8 cellular contexts compared by ENCODE assay signal in the genomic region with DNA sequence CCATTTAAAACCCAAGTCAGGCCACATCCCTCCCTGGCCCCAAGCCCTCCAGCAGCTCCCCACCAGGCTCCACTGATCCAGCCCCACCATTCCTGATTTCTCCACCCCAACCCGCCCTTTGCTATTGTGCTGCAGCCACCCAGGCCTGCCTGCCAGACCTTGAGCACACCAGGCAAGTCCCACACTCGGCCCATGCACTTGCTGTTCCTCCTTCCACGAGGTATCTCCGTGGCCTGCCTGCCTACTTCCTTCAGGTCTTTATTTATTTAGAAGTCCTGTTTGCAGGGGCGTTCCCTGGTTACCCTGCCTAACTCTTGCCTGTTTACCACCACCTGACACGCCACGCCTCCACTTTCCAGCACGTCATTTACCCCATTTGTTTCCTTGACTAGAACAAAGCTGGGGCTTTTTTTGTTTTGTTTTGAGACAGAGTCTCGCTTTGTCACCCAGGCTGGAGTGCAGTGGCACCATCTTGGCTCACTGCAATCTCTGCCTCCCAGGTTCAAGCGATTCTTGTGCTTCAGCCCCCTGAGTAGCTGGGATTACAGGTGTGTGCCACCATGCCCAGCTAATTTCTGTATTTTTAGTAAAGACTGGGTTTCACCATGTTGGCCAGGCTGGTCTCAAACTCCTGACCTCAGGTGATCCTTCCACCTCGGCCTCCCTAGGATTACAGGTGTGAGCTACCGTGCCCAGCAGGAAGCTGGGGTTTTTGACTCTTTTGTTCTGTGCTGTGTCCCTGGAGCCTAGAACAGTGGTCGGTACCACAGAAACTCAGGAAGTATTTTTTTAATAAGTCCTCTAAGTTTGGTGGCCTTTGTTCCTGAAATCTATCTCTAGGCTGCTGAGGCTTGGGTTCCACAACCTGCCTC. TPM values are rescaled to one million over a fixed set of nuclear protein-coding genes. Genes with fewer than 3 reads are reported as not detected.
DNase-seq lines count a peak whose midpoint lies in the region; ATAC-seq and TF ChIP-seq lines count a peak whose summit lies in the region.

No MANE protein-coding gene starts in this region.

- H2BK120ac ChIP-seq in trophoblast cell (ENCODE audit: insufficient read depth, low read length, poor library complexity), result no peak overlapping the region

- H2AK5ac ChIP-seq in trophoblast cell (ENCODE audit: low read length), result no peak overlapping the region

- H3K79me1 ChIP-seq in trophoblast cell (ENCODE audit: low read length), result no peaks in the 10 kb centered on the region

- H3K18ac ChIP-seq in trophoblast cell (ENCODE audit: low read length), result no peak overlapping the region

- H3K4me1 Mint-ChIP-seq in activated naive CD8-positive, alpha-beta T cell (ENCODE audit: low read depth), result peaks cover 36% of the 10 kb centered on the region
- peaks cover 81% of the 10 kb centered on the region for H3K4me1 Mint-ChIP-seq in stimulated activated naive CD8-positive, alpha-beta T cell treated with anti-CD3 and anti-CD28 coated beads, Interleukin-15, Interleukin-2, amounts not matched to agents 100 ng/mL and 50 ng/mL, for 24 hours (ENCODE audit: low read depth)

- H3K9me3 Mint-ChIP-seq in activated naive CD8-positive, alpha-beta T cell (ENCODE audit: low read depth), result no peaks in the 10 kb centered on the region
- H3K9me3 Mint-ChIP-seq in stimulated activated naive CD8-positive, alpha-beta T cell treated with anti-CD3 and anti-CD28 coated beads, Interleukin-15, Interleukin-2, amounts not matched to agents 100 ng/mL and 50 ng/mL, for 24 hours, result no peaks in the 10 kb centered on the region

- no CpG with 5 or more reads among the region's 13 CpGs for WGBS in trophoblast cell (ENCODE audit: extremely low coverage, insufficient coverage, insufficient read length)

- H3K79me2 ChIP-seq in trophoblast cell (ENCODE audit: control insufficient read depth, insufficient read depth, low read length, poor library complexity), result no peaks in the 10 kb centered on the region

- peaks cover 5% of the 10 kb centered on the region for H3K36me3 Mint-ChIP-seq in activated naive CD8-positive, alpha-beta T cell
- peaks cover 63% of the 10 kb centered on the region for H3K36me3 Mint-ChIP-seq in stimulated activated naive CD8-positive, alpha-beta T cell treated with anti-CD3 and anti-CD28 coated beads, Interleukin-15, Interleukin-2, amounts not matched to agents 100 ng/mL and 50 ng/mL, for 24 hours (ENCODE audit: low read depth)

- H3K9ac ChIP-seq in trophoblast cell (ENCODE audit: low read length), result no peak overlapping the region

- no peaks in the 10 kb centered on the region for H3K9me3 ChIP-seq in trophoblast cell (ENCODE audit: insufficient read depth, low read depth, low read length)

- peak overlapping the region; percentile 87 for H3K4me3 Mint-ChIP-seq in activated naive CD8-positive, alpha-beta T cell
- peak overlapping the region; percentile 83 for H3K4me3 Mint-ChIP-seq in stimulated activated naive CD8-positive, alpha-beta T cell treated with anti-CD3 and anti-CD28 coated beads, Interleukin-15, Interleukin-2, amounts not matched to agents 100 ng/mL and 50 ng/mL, for 24 hours

- no peak overlapping the region for H2BK5ac ChIP-seq in trophoblast cell (ENCODE audit: low read depth, low read length, poor library complexity)

- DNase-seq in NCI-H748 (lab: John Stamatoyannopoulos, UW; ENCODE audit: unreplicated experiment) (peak; percentile 37), NCI-H748 treated with DMSO at 0.1 percent for 48 hours (lab: John Stamatoyannopoulos, UW) (no peak), RWPE1 (ENCODE audit: low spot score) (no peak), mucosa of gallbladder (ENCODE audit: low spot score) (peak; percentile 85), trophoblast cell (no peak)

- no peak overlapping the region for H3K4ac ChIP-seq in trophoblast cell (ENCODE audit: low read depth, low read length)

- no peaks in the 10 kb centered on the region for H3K4me1 ChIP-seq in trophoblast cell (ENCODE audit: control insufficient read depth in 1 of 2, insufficient read depth in 2 of 2, low read length in 2 of 2)

- peak; percentile 59 for ATAC-seq in HG02759 (IDR thresholded peaks at IDR 0.05; ENCODE audit: unreplicated experiment)

- H2AFZ ChIP-seq in trophoblast cell (ENCODE audit: insufficient read depth, low read length, poor library complexity), result no peak overlapping the region

- no peak overlapping the region for H3K23ac ChIP-seq in trophoblast cell (ENCODE audit: low read length)

- no peak overlapping the region for H3K4me3 ChIP-seq in trophoblast cell (ENCODE audit: low read depth, low read length)

- no peaks in the 10 kb centered on the region for H3K27me3 Mint-ChIP-seq in activated naive CD8-positive, alpha-beta T cell
- no peaks in the 10 kb centered on the region for H3K27me3 Mint-ChIP-seq in stimulated activated naive CD8-positive, alpha-beta T cell treated with anti-CD3 and anti-CD28 coated beads, Interleukin-15, Interleukin-2, amounts not matched to agents 100 ng/mL and 50 ng/mL, for 24 hours

- H4K91ac ChIP-seq in trophoblast cell (ENCODE audit: low read depth, low read length), result no peak overlapping the region

- no peak overlapping the region for H4K12ac ChIP-seq in trophoblast cell (ENCODE audit: low read depth, low read length)

- H3K27ac Mint-ChIP-seq in activated naive CD8-positive, alpha-beta T cell, result peak overlapping the region; percentile 100
- peak overlapping the region; percentile 99 for H3K27ac Mint-ChIP-seq in stimulated activated naive CD8-positive, alpha-beta T cell treated with anti-CD3 and anti-CD28 coated beads, Interleukin-15, Interleukin-2, amounts not matched to agents 100 ng/mL and 50 ng/mL, for 24 hours

- no peaks in the 10 kb centered on the region for H3K27me3 ChIP-seq in trophoblast cell (ENCODE audit: insufficient read depth, low read length)

- peak overlapping the region; percentile 80 for H3K27ac ChIP-seq in RWPE1
- no peak overlapping the region for H3K27ac ChIP-seq in trophoblast cell (ENCODE audit: low read depth, low read length)

- peaks cover 28 to 29% of the 10 kb centered on the region in 2 experiments for H3K36me3 ChIP-seq in trophoblast cell (ENCODE audit: control insufficient read depth in 1 of 2, insufficient read depth in 2 of 2, low read length in 2 of 2)

- CTCF ChIA-PET in RWPE1 (lab: Yijun Ruan, JAX), result interaction anchor here (0.7 to 1.7 kb wide), 7 partner anchors 15 to 1829 kb away, joined by 3 to 7 read pairs (median 4); partner anchors contain the start of gene MEI1

- no peak overlapping the region for H4K8ac ChIP-seq in trophoblast cell (ENCODE audit: low read depth, low read length)

- POLR2A ChIA-PET in RWPE1 (lab: Yijun Ruan, JAX; ENCODE audit: low non-redundant PET), result no interaction called here

- no peak for TF ChIP-seq CTCF in RWPE1 (conservative IDR thresholded peaks at IDR 0.05; ENCODE audit: low read depth)

- no peak overlapping the region for H3K14ac ChIP-seq in trophoblast cell (ENCODE audit: low read length)

- H2BK12ac ChIP-seq in trophoblast cell (ENCODE audit: low read length), result no peak overlapping the region

- H3K4me2 ChIP-seq in trophoblast cell (ENCODE audit: low read length), result no peak overlapping the region

RNA-seq across cellular contexts. Expression of gene CENPM, which starts 6.7 kb away (rescaled TPM):
- 3.2 TPM for total RNA-seq in mucosa of gallbladder
- 17.4 and 17.7 TPM in 2 replicates for polyA plus RNA-seq in trophoblast cell (2013)

RNA-seq across cellular contexts. Expression of gene TNFRSF13C, which starts 13.6 kb away (rescaled TPM):
- total RNA-seq in mucosa of gallbladder, result 0.55 TPM
- polyA plus RNA-seq in trophoblast cell (2013), result 0.36 and 0.38 TPM in 2 replicates

RNA-seq across cellular contexts. Expression of gene SHISA8, which starts 25.3 kb away (rescaled TPM):
- total RNA-seq in mucosa of gallbladder, result 1.4 TPM
- polyA plus RNA-seq in trophoblast cell (2013), result 0.31 and 0.43 TPM in 2 replicates

RNA-seq across cellular contexts. Expression of gene SEPTIN3, which starts 29.0 kb away (rescaled TPM):
- total RNA-seq in mucosa of gallbladder, result 0.60 TPM
- polyA plus RNA-seq in trophoblast cell (2013), result 4.4 TPM in 2 replicates

Comparison
In these comparisons a context has a peak if more than half of its experiments do, and no peak if none do; other contexts are left out.
1. DNase-seq: peak in NCI-H748 (single experiment) and mucosa of gallbladder (single experiment); none in NCI-H748 treated with DMSO at 0.1 percent for 48 hours (single experiment), RWPE1 (single experiment) and trophoblast cell (0 of 2).